ENCODE assay signal across 24 cellular contexts in the genomic region with DNA sequence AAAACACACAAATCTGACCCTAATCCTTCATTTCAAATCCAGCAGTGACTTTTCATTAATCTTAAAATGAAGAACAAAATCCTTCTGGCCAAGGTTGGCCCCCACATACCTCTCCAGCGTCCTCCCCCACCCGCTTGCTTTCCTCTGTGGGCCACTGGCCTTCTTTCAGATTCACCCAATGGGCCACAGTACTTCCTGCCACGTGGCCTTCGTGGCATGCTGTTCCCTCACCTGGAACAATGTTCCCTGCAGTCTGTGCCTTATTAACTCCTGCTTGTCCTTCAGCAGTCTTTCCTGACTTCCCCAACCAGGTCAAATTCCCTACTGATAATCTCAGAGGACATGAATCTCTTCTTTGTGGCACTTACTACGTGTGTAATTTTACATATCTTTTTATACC. TPM values are rescaled to one million over a fixed set of nuclear protein-coding genes. Genes with fewer than 3 reads are reported as not detected.
A peak's percentile ranks its signal among the peaks of the same experiment; 100 is the strongest.
DNase-seq lines count a peak whose midpoint lies in the region; ATAC-seq, FAIRE-seq and TF ChIP-seq lines count a peak whose summit lies in the region.
"Had no signal": no experiment of that assay in that cellular context is flagged by ENCODE, and none has a peak within 500 bp of the region (broad histone marks: within the 10 kb centered on the region; RNA-seq: fewer than 3 reads in every experiment).

No MANE protein-coding gene starts in this region.

- ATAC-seq in T-helper 17 cell, result no peak
- ATAC-seq: heart left ventricle, left lobe of liver had no signal

- H3K36me3 Mint-ChIP-seq in T-helper 17 cell (ENCODE audit: low read depth) (peaks cover 4% of the 10 kb centered on the region), nephron progenitor cell (ENCODE audit: low read depth) (peaks cover 19% of the 10 kb centered on the region)

- FAIRE-seq in GM19239 (lab: Jason Lieb, UNC), result peak; percentile 66

- H3K4me1 Mint-ChIP-seq in T-helper 17 cell, result peaks cover 10% of the 10 kb centered on the region
- H3K4me1 Mint-ChIP-seq in nephron progenitor cell, result peaks cover 6% of the 10 kb centered on the region

- peak overlapping the region; percentile 28 for H3K4me3 Mint-ChIP-seq in T-helper 17 cell
- H3K4me3 Mint-ChIP-seq in nephron progenitor cell, result no peak overlapping the region
- H3K4me3 Mint-ChIP-seq: activated naive CD4-positive, alpha-beta T cell treated with anti-CD3 and anti-CD28 coated beads, Interleukin-2, amount 50 U/mL, for 24 hours had no signal

- no peak for DNase-seq in GM19239 (ENCODE audit: insufficient read length, low spot score)
- DNase-seq in T-helper 17 cell, result no peak
- no peak for DNase-seq in nephron progenitor cell
- DNase-seq in head of caudate nucleus, result no peak
- no peak for DNase-seq in COR-L47 (lab: John Stamatoyannopoulos, UW)
- DNase-seq in OCI-M1 (lab: John Stamatoyannopoulos, UW), result no peak
- DNase-seq: activated CD4-positive, alpha-beta T cell treated with anti-CD3 and anti-CD28 coated beads for 4 hours; central memory CD4-positive, alpha-beta T cell; dorsolateral prefrontal cortex; GOT3; heart left ventricle; NCI-H1105; NCI-H2029 treated with DMSO at 0.1 percent for 48 hours; NCI-H345; stimulated activated CD4-positive, alpha-beta T cell treated with anti-CD3 and anti-CD28 coated beads, Interleukin-1b, Interleukin-23, amount 100 ng/mL, for 48 hours had no signal

- H3K9me3 Mint-ChIP-seq in nephron progenitor cell, result no peaks in the 10 kb centered on the region
- H3K9me3 Mint-ChIP-seq: activated naive CD4-positive, alpha-beta T cell treated with anti-CD3 and anti-CD28 coated beads, Interleukin-2, amount 50 U/mL, for 24 hours had no signal

- no peaks in the 10 kb centered on the region for H3K9me3 ChIP-seq in T-helper 17 cell (ENCODE audit: control insufficient read depth, low read length, poor library complexity, severe bottlenecking)
- H3K9me3 ChIP-seq: ascending aorta, heart left ventricle, prostate gland, SJSA1, suprapubic skin, vagina had no signal

- TF ChIP-seq CTCF in nephron progenitor cell (IDR thresholded peaks at IDR 0.05), result no peak

- intact Hi-C loops in head of caudate nucleus (cut with DNase I), result no loop called here

- H3K27me3 Mint-ChIP-seq in T-helper 17 cell (no peaks in the 10 kb centered on the region), nephron progenitor cell (ENCODE audit: low read depth, poor library complexity) (peaks cover 3% of the 10 kb centered on the region)
- H3K27me3 Mint-ChIP-seq: activated naive CD4-positive, alpha-beta T cell treated with anti-CD3 and anti-CD28 coated beads, Interleukin-2, amount 50 U/mL, for 24 hours had no signal

- H3K27ac Mint-ChIP-seq in T-helper 17 cell (peak overlapping the region; percentile 84), nephron progenitor cell (peak overlapping the region; percentile 12)
- H3K27ac Mint-ChIP-seq: activated naive CD4-positive, alpha-beta T cell treated with anti-CD3 and anti-CD28 coated beads, Interleukin-2, amount 50 U/mL, for 24 hours had no signal

RNA-seq across cellular contexts. Expression of a gene that starts 5.3 kb away (rescaled TPM):
- total RNA-seq in T-helper 17 cell, result 10 to 100 TPM; 11.6 to 19.7 TPM

RNA-seq across cellular contexts. Expression of a gene that starts 11.3 kb away (rescaled TPM):
- total RNA-seq in T-helper 17 cell, result 10 to 100 TPM; 24.4 to 30.5 TPM

RNA-seq across cellular contexts. Expression of a gene that starts 18.4 kb away (rescaled TPM):
- 1 to 10 TPM; 1.8 to 5.6 TPM for total RNA-seq in T-helper 17 cell

RNA-seq across cellular contexts. Expression of a gene that starts 29.3 kb away (rescaled TPM):
- not detected for total RNA-seq in T-helper 17 cell
- total RNA-seq: ascending aorta; heart left ventricle; left lobe of liver; prostate gland; SJSA1; skeletal muscle tissue; suprapubic skin; T-helper 1 cell treated with Interleukin-12 subunit alpha and Interleukin-12 subunit beta and Interleukin-4 antibody, amounts not matched to agents 30 ng/mL and 1 ng/mL, for 36 hours; vagina had no signal

RNA-seq across cellular contexts. Expression of a gene that starts 38.1 kb away (rescaled TPM):
- total RNA-seq in T-helper 17 cell, result not detected
- total RNA-seq: ascending aorta; dorsolateral prefrontal cortex; left lobe of liver; prostate gland; SJSA1; skeletal muscle tissue; suprapubic skin; T-helper 1 cell treated with Interleukin-12 subunit alpha and Interleukin-12 subunit beta and Interleukin-4 antibody, amounts not matched to agents 30 ng/mL and 1 ng/mL, for 36 hours had no signal
